11 cellular contexts compared by ENCODE assay signal in the genomic region with DNA sequence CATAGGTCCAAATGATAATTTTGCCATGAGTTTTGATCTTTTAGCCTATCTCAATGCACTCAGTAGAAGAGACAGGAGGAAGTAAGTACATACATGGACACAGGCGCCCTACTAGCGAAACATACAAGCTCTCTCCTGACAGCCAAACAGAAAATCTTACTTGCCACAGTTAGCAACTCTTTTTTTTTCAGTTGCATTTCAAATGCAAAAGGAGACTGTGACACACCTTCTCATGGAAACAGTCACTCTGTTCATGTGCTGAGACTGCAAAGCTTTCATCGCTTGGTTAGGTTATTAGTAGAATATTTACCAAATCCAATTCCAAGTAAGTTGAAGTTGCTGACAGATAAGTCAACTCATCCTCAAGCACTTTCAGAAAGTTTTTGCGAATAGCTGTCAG.
DNase-seq lines count a peak whose midpoint lies in the region; ATAC-seq lines count a peak whose summit lies in the region.
"Had no signal": no experiment of that assay in that cellular context is flagged by ENCODE, and none has a peak within 500 bp of the region (broad histone marks: within the 10 kb centered on the region; RNA-seq: fewer than 3 reads in every experiment).

No MANE protein-coding gene starts in this region.

- intact Hi-C loops in head of caudate nucleus (cut with DNase I) = no loop called here

- peak; percentile 44 for DNase-seq in Caki2 (ENCODE audit: low read depth)
- peak; percentile 40 for DNase-seq in activated naive CD4-positive, alpha-beta T cell treated with anti-CD3 and anti-CD28 coated beads, Interleukin-2, amount 50 U/mL, for 16 hours
- DNase-seq in Kasumi-1 (lab: John Stamatoyannopoulos, UW) = no peak
- no peak for DNase-seq in RPMI8226
- no peak for DNase-seq in head of caudate nucleus
- no peak for DNase-seq in T-helper 9 cell
- DNase-seq: NCI-H1105 treated with DMSO at 0.1 percent for 48 hours, SK-N-SH had no signal

- in situ Hi-C loops in Caki2 (cut with HindIII; ENCODE audit: low pct_unique_long_range_greater_than_20kb, low sequenced_read_pairs) = no loop called here

- ATAC-seq in GM19452 (IDR thresholded peaks at IDR 0.05; ENCODE audit: unreplicated experiment) = peak; percentile 39
- ATAC-seq in HG03064 (IDR thresholded peaks at IDR 0.05; ENCODE audit: low read depth, unreplicated experiment) = peak; percentile 45
- ATAC-seq: GM23338 had no signal

Comparison
In these comparisons a context has a peak if more than half of its experiments do, and no peak if none do; other contexts are left out.
1. DNase-seq: peak in Caki2 (single experiment) and activated naive CD4-positive, alpha-beta T cell treated with anti-CD3 and anti-CD28 coated beads, Interleukin-2, amount 50 U/mL, for 16 hours (single experiment); none in Kasumi-1 (0 of 2), RPMI8226 (single experiment), head of caudate nucleus (0 of 42) and T-helper 9 cell (single experiment).